Comparison of ENCODE assay signal across 25 cellular contexts in the genomic region with DNA sequence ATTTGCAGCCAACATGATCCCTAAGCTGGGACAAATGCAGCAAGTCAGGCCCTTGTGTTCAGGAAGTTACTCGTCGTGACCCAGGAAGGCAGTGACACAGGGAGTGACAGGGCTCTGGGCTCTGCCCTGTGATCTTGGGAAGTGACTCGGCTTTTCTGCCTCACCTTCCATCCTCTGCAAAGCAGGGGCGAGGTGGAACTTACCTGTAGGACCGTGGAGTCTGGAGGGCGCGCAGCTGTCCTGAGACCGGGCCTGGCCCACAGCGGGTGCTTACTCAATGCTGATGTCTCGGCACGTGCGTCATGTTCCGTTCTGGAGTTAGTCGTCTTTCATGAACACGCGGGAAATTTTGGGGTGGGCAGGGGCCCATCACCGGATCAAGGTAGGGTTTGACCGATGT. TPM values are rescaled to one million over a fixed set of nuclear protein-coding genes. Genes with fewer than 3 reads are reported as not detected.
DNase-seq lines count a peak whose midpoint lies in the region; ATAC-seq and TF ChIP-seq lines count a peak whose summit lies in the region.
"Had no signal": no experiment of that assay in that cellular context is flagged by ENCODE, and none has a peak within 500 bp of the region (broad histone marks: within the 10 kb centered on the region; RNA-seq: fewer than 3 reads in every experiment).

No MANE protein-coding gene starts in this region.

- H3K27me3 Mint-ChIP-seq in stimulated activated naive B cell treated with anti-CD40 and anti-IgM and Interleukin-4, amounts not matched to agents 10 μg/mL and 1 μg/mL and 100 μg/mL, for 72 hours = peaks cover 0 to 5% of the 10 kb centered on the region in 2 donors
- no peaks in the 10 kb centered on the region for H3K27me3 Mint-ChIP-seq in activated CD8-positive, alpha-beta T cell treated with anti-CD3 and anti-CD28 coated beads for 36 hours
- H3K27me3 Mint-ChIP-seq: stimulated activated memory B cell treated with anti-CD40 and anti-IgM and Interleukin-4, amounts not matched to agents 10 μg/mL and 1 μg/mL and 100 μg/mL, for 72 hours had no signal

- H3K4me1 Mint-ChIP-seq in stimulated activated naive B cell treated with anti-CD40 and anti-IgM and Interleukin-4, amounts not matched to agents 10 μg/mL and 1 μg/mL and 100 μg/mL, for 72 hours = peaks cover 6 to 8% of the 10 kb centered on the region in 2 donors
- H3K4me1 Mint-ChIP-seq in activated CD8-positive, alpha-beta T cell treated with anti-CD3 and anti-CD28 coated beads for 36 hours (ENCODE audit: low read depth) = no peaks in the 10 kb centered on the region
- H3K4me1 Mint-ChIP-seq: endodermal cell had no signal

- H3K4me3 Mint-ChIP-seq in stimulated activated naive B cell treated with anti-CD40 and anti-IgM and Interleukin-4, amounts not matched to agents 10 μg/mL and 1 μg/mL and 100 μg/mL, for 72 hours = no peak overlapping the region
- H3K4me3 Mint-ChIP-seq in activated CD8-positive, alpha-beta T cell treated with anti-CD3 and anti-CD28 coated beads for 36 hours = no peak overlapping the region
- H3K4me3 Mint-ChIP-seq: brain; endodermal cell; stimulated activated memory B cell treated with anti-CD40 and anti-IgM and Interleukin-4, amounts not matched to agents 10 μg/mL and 1 μg/mL and 100 μg/mL, for 72 hours; T-cell had no signal

- TF ChIP-seq CTCF in RWPE1 (conservative IDR thresholded peaks at IDR 0.05; ENCODE audit: low read depth) (no peak), left lung (IDR thresholded peaks at IDR 0.05) (no peak), spleen (IDR thresholded peaks at IDR 0.05 in 8 of 11, conservative IDR thresholded peaks at IDR 0.05 in 3 of 11) (no peak)
- TF ChIP-seq CTCF in activated CD8-positive, alpha-beta T cell treated with anti-CD3 and anti-CD28 coated beads for 36 hours (IDR thresholded peaks at IDR 0.05) = no peak

- WGBS in spleen, 5 donors = 74 to 84% (median 82%) methylated on average over 12 to 18 of the region's 18 CpGs

- H3K27ac ChIP-seq in RWPE1 (peak overlapping the region; percentile 13), left lung (peak overlapping the region; percentile 71 to 74), spleen (no peak overlapping the region)
- H3K27ac ChIP-seq: 22Rv1, HL-60, SJCRH30 had no signal

- H3K9me3 Mint-ChIP-seq in stimulated activated naive B cell treated with anti-CD40 and anti-IgM and Interleukin-4, amounts not matched to agents 10 μg/mL and 1 μg/mL and 100 μg/mL, for 72 hours = peaks cover 2 to 4% of the 10 kb centered on the region in 2 donors
- no peaks in the 10 kb centered on the region for H3K9me3 Mint-ChIP-seq in activated CD8-positive, alpha-beta T cell treated with anti-CD3 and anti-CD28 coated beads for 36 hours
- H3K9me3 Mint-ChIP-seq: endodermal cell, T-cell had no signal

- peaks cover 4 to 11% of the 10 kb centered on the region in 2 donors for H3K4me1 ChIP-seq in left lung
- H3K4me1 ChIP-seq in spleen = peaks cover 0 to 22% (median 2%) of the 10 kb centered on the region in 6 donors
- H3K4me1 ChIP-seq: SJCRH30 had no signal

- H3K36me3 Mint-ChIP-seq in stimulated activated naive B cell treated with anti-CD40 and anti-IgM and Interleukin-4, amounts not matched to agents 10 μg/mL and 1 μg/mL and 100 μg/mL, for 72 hours = peaks cover 2 to 8% of the 10 kb centered on the region in 2 donors
- no peaks in the 10 kb centered on the region for H3K36me3 Mint-ChIP-seq in activated CD8-positive, alpha-beta T cell treated with anti-CD3 and anti-CD28 coated beads for 36 hours (ENCODE audit: low read depth)
- H3K36me3 Mint-ChIP-seq: brain, T-cell had no signal

- peak; percentile 6 for ATAC-seq in left lung
- ATAC-seq in stimulated activated naive B cell treated with anti-CD40 and anti-IgM and Interleukin-4, amounts not matched to agents 10 μg/mL and 1 μg/mL and 100 μg/mL, for 72 hours (replicated peaks) = no peak
- ATAC-seq in activated CD8-positive, alpha-beta T cell treated with anti-CD3 and anti-CD28 coated beads for 36 hours = no peak
- ATAC-seq: GM12878, left cardiac atrium, T-cell had no signal

- H3K36me3 ChIP-seq in left lung = no peaks in the 10 kb centered on the region
- no peaks in the 10 kb centered on the region for H3K36me3 ChIP-seq in spleen
- H3K36me3 ChIP-seq: SJCRH30 had no signal

- intact Hi-C loops in left lung (cut with DNase I) = no loop called here
- intact Hi-C loops in spleen (cut with DNase I; ENCODE audit: low total_unique reads) = no loop called here
- intact Hi-C loops in activated CD8-positive, alpha-beta T cell treated with anti-CD3 and anti-CD28 coated beads for 36 hours (cut with micrococcal nuclease) = no loop called here

- DNase-seq in DMS53 (lab: John Stamatoyannopoulos, UW) (peak; percentile 71), DMS53 treated with DMSO at 0.1 percent for 48 hours (lab: John Stamatoyannopoulos, UW; ENCODE audit: unreplicated experiment) (no peak), RWPE1 (ENCODE audit: low spot score) (no peak), left lung (no peak), spleen (peak; percentile 70), DMS79 (lab: John Stamatoyannopoulos, UW) (no peak)
- DNase-seq in stimulated activated naive B cell treated with anti-CD40 and anti-IgM and Interleukin-4, amounts not matched to agents 10 μg/mL and 1 μg/mL and 100 μg/mL, for 72 hours = no peak
- DNase-seq in activated CD8-positive, alpha-beta T cell treated with anti-CD3 and anti-CD28 coated beads for 36 hours = no peak
- DNase-seq: activated CD4-positive, alpha-beta T cell treated with anti-CD3 and anti-CD28 coated beads for 4 hours; activated effector memory CD4-positive, alpha-beta T cell treated with Interleukin-2 at 50 U/mL for 16 hours; AML-193; endodermal cell; left cardiac atrium; NCI-H1105; NCI-H2081 treated with DMSO at 0.1 percent for 48 hours; NCI-H446; OCI-M1; SJCRH30; stimulated activated CD4-positive, alpha-beta T cell treated with anti-CD3 and anti-CD28 coated beads, Interleukin-2, amount 100 ng/mL, for 24 hours; T-cell had no signal

- H3K9me3 ChIP-seq in left lung (no peaks in the 10 kb centered on the region), spleen (no peaks in the 10 kb centered on the region)
- H3K9me3 ChIP-seq: SJCRH30 had no signal

- no peaks in the 10 kb centered on the region for H3K27me3 ChIP-seq in left lung
- H3K27me3 ChIP-seq in spleen (replicated peaks in 1 of 7) = peaks cover 0 to 3% (median 0%) of the 10 kb centered on the region in 7 donors
- H3K27me3 ChIP-seq: SJCRH30 had no signal

- no peak overlapping the region for H3K4me3 ChIP-seq in left lung
- no peak overlapping the region for H3K4me3 ChIP-seq in spleen
- H3K4me3 ChIP-seq: GM12878, SJCRH30 had no signal

- CTCF ChIA-PET in RWPE1 (lab: Yijun Ruan, JAX) = interaction anchor here (0.5 kb wide), 1 partner anchor 98 kb away, joined by 4 read pairs; no protein-coding TSS in a partner anchor
- CTCF ChIA-PET in activated CD8-positive, alpha-beta T cell treated with anti-CD3 and anti-CD28 coated beads for 36 hours (lab: Charles Lee) = no interaction called here

- no peak overlapping the region for H3K27ac Mint-ChIP-seq in stimulated activated naive B cell treated with anti-CD40 and anti-IgM and Interleukin-4, amounts not matched to agents 10 μg/mL and 1 μg/mL and 100 μg/mL, for 72 hours
- H3K27ac Mint-ChIP-seq in activated CD8-positive, alpha-beta T cell treated with anti-CD3 and anti-CD28 coated beads for 36 hours = no peak overlapping the region
- H3K27ac Mint-ChIP-seq: endodermal cell, T-cell had no signal

- TF ChIP-seq POLR2A in spleen (IDR thresholded peaks at IDR 0.05) = no peak

- POLR2A ChIA-PET in RWPE1 (lab: Yijun Ruan, JAX; ENCODE audit: low non-redundant PET) = interaction anchor here (0.9 kb wide), 1 partner anchor 10 kb away, joined by 4 read pairs; no protein-coding TSS in a partner anchor
- POLR2A ChIA-PET in activated CD8-positive, alpha-beta T cell treated with anti-CD3 and anti-CD28 coated beads for 36 hours (lab: Charles Lee) = no interaction called here

RNA-seq across cellular contexts. Expression of a gene that starts 22.8 kb away (rescaled TPM):
- total RNA-seq in left lung = 100 to 1,000 TPM; 458 to 751 TPM
- total RNA-seq in spleen = 100 to 1,000 TPM; 126 to 322 (median 223) TPM
- polyA plus RNA-seq in spleen = 100 to 1,000 TPM in 1 of 3 donors, 10 to 100 TPM in 2; 52.2 to 123 (median 94.8) TPM
- 10 to 100 TPM; 37.2 to 43.6 TPM for total RNA-seq in activated CD8-positive, alpha-beta T cell treated with anti-CD3 and anti-CD28 coated beads for 36 hours

Comparison
In these comparisons a context has a peak if more than half of its experiments do, and no peak if none do; other contexts are left out.
1. DNase-seq: peak in DMS53 (single experiment) and spleen (single experiment); none in DMS53 treated with DMSO at 0.1 percent for 48 hours (single experiment), RWPE1 (single experiment), left lung (0 of 2), DMS79 (single experiment), stimulated activated naive B cell treated with anti-CD40 and anti-IgM and Interleukin-4, amounts not matched to agents 10 μg/mL and 1 μg/mL and 100 μg/mL, for 72 hours (single experiment) and activated CD8-positive, alpha-beta T cell treated with anti-CD3 and anti-CD28 coated beads for 36 hours (single experiment).
2. H3K27ac ChIP-seq: peak in RWPE1 (single experiment) and left lung (2 of 2); none in spleen (0 of 8).